1 cellular context compared by ENCODE assay signal in genomic region chr7:88665892-88666514, GRCh38.
TF ChIP-seq lines count a peak whose summit lies in the region.

No MANE protein-coding gene starts in this region.

TF ChIP-seq in GM23338, 12 proteins besides CTCF, POLR2A, EP300 and RAD21 (continued from another document):
- peak; percentile 71 for TF ChIP-seq ZNF462 (CRISPR knock-in tag; IDR thresholded peaks at IDR 0.05)
